ENCODE assay signal across 25 cellular contexts in genomic region chr12:31634620-31635019, GRCh38. TPM values are rescaled to one million over a fixed set of nuclear protein-coding genes. Genes with fewer than 3 reads are reported as not detected.
DNase-seq lines count a peak whose midpoint lies in the region; ATAC-seq and TF ChIP-seq lines count a peak whose summit lies in the region.
"Had no signal": no experiment of that assay in that cellular context is flagged by ENCODE, and none has a peak within 500 bp of the region (broad histone marks: within the 10 kb centered on the region; RNA-seq: fewer than 3 reads in every experiment).

No MANE protein-coding gene starts in this region.

- intact Hi-C loops in head of caudate nucleus (cut with DNase I): no loop called here

- no peak overlapping the region for H3K14ac ChIP-seq in H9 (ENCODE audit: insufficient read depth, low read length)
- H3K14ac ChIP-seq in trophoblast cell (ENCODE audit: low read length): no peak overlapping the region

- no peaks in the 10 kb centered on the region for H3K27me3 ChIP-seq in H9 (ENCODE audit: insufficient read depth, low read length)
- H3K27me3 ChIP-seq in OCI-LY1 (ENCODE audit: insufficient read depth, low read length): no peaks in the 10 kb centered on the region
- H3K27me3 ChIP-seq in trophoblast cell (ENCODE audit: insufficient read depth, low read length): no peaks in the 10 kb centered on the region
- H3K27me3 ChIP-seq: BE2C, BLaER1 had no signal

- H3K18ac ChIP-seq in H9 (ENCODE audit: insufficient read length, low read depth, low read length) (no peak overlapping the region), trophoblast cell (ENCODE audit: low read length) (no peak overlapping the region)

- H4K5ac ChIP-seq in H9 (ENCODE audit: insufficient read length, low read depth, low read length): no peak overlapping the region

- H4K91ac ChIP-seq in H9 (ENCODE audit: insufficient read length, low read depth, low read length) (no peak overlapping the region), trophoblast cell (ENCODE audit: low read depth, low read length) (no peak overlapping the region)

- no peak overlapping the region for H3T11ph ChIP-seq in H9 (ENCODE audit: low read length)

- no peaks in the 10 kb centered on the region for H3K23me2 ChIP-seq in H9 (ENCODE audit: insufficient read length, low read depth, low read length, poor library complexity, severe bottlenecking)

- no peaks in the 10 kb centered on the region for H3K9me2 ChIP-seq in OCI-LY1 (ENCODE audit: low read depth, low read length)

- H3K36me3 Mint-ChIP-seq in H9 (ENCODE audit: insufficient read depth in 1 of 3, low read depth in 3 of 3): no peaks in the 10 kb centered on the region
- H3K36me3 Mint-ChIP-seq in stimulated activated memory B cell treated with anti-CD40 and anti-IgM and Interleukin-4, amounts not matched to agents 10 μg/mL and 1 μg/mL and 100 μg/mL, for 72 hours: no peaks in the 10 kb centered on the region
- H3K36me3 Mint-ChIP-seq: CD14-positive monocyte; CD4-positive, alpha-beta memory T cell; CD4-positive, CD25-positive, alpha-beta regulatory T cell; CD8-positive, alpha-beta memory T cell had no signal

- no peaks in the 10 kb centered on the region; the same call in 1 of the 2 replicates for H3K27me3 Mint-ChIP-seq in H9 (ENCODE audit: low read depth)
- no peaks in the 10 kb centered on the region for H3K27me3 Mint-ChIP-seq in stimulated activated memory B cell treated with anti-CD40 and anti-IgM and Interleukin-4, amounts not matched to agents 10 μg/mL and 1 μg/mL and 100 μg/mL, for 72 hours
- H3K27me3 Mint-ChIP-seq: CD4-positive, CD25-positive, alpha-beta regulatory T cell had no signal

- H3K9me3 ChIP-seq in H9 (ENCODE audit: control insufficient read depth, low read depth, low read length) (no peaks in the 10 kb centered on the region), OCI-LY1 (ENCODE audit: low read length) (no peaks in the 10 kb centered on the region), trophoblast cell (ENCODE audit: insufficient read depth, low read depth, low read length) (no peaks in the 10 kb centered on the region)
- H3K9me3 ChIP-seq: BE2C, BLaER1 had no signal

- H3K79me1 ChIP-seq in H9 (ENCODE audit: insufficient read depth, low read depth, low read length, poor library complexity, severe bottlenecking): no peaks in the 10 kb centered on the region
- no peaks in the 10 kb centered on the region for H3K79me1 ChIP-seq in trophoblast cell (ENCODE audit: low read length)

- H2BK12ac ChIP-seq in H9 (ENCODE audit: insufficient read length, low read depth, low read length) (no peak overlapping the region), trophoblast cell (ENCODE audit: low read length) (no peak overlapping the region)

- H2BK20ac ChIP-seq in H9 (ENCODE audit: low read depth, low read length, poor library complexity, severe bottlenecking): no peak overlapping the region

- H3K27ac Mint-ChIP-seq in H9: peak overlapping the region in 2 of 3 experiments; percentile 14 to 93; a peak in 2 of 7 replicates
- H3K27ac Mint-ChIP-seq in stimulated activated memory B cell treated with anti-CD40 and anti-IgM and Interleukin-4, amounts not matched to agents 10 μg/mL and 1 μg/mL and 100 μg/mL, for 72 hours: peak overlapping the region; percentile 65
- H3K27ac Mint-ChIP-seq: CD4-positive, alpha-beta memory T cell had no signal

- H3K4me3 ChIP-seq in OCI-LY1 (ENCODE audit: low read depth, low read length, poor library complexity, severe bottlenecking) (no peak overlapping the region), trophoblast cell (ENCODE audit: low read depth, low read length) (no peak overlapping the region)
- H3K4me3 ChIP-seq: BLaER1, GM12878 had no signal

- no peak overlapping the region for H2BK15ac ChIP-seq in H9 (ENCODE audit: low read depth, low read length)

- H2BK5ac ChIP-seq in H9 (ENCODE audit: insufficient read length, low read length) (no peak overlapping the region), trophoblast cell (ENCODE audit: low read depth, low read length, poor library complexity) (no peak overlapping the region)

- no peaks in the 10 kb centered on the region for H3K4me1 ChIP-seq in H9 (ENCODE audit: insufficient read depth, low read length)
- H3K4me1 ChIP-seq in OCI-LY1 (ENCODE audit: insufficient read depth, low read length, severe bottlenecking): peaks cover 43% of the 10 kb centered on the region
- H3K4me1 ChIP-seq in trophoblast cell (ENCODE audit: control insufficient read depth in 1 of 2, insufficient read depth in 2 of 2, low read length in 2 of 2): no peaks in the 10 kb centered on the region
- H3K4me1 ChIP-seq: BE2C had no signal

- TF ChIP-seq CTCF in H9 (conservative IDR thresholded peaks at IDR 0.05) (no peak), OCI-LY1 (IDR thresholded peaks at IDR 0.05; ENCODE audit: low read length) (no peak)

- H3K36me3 ChIP-seq in OCI-LY1 (ENCODE audit: insufficient read depth, low read length): no peaks in the 10 kb centered on the region
- no peaks in the 10 kb centered on the region for H3K36me3 ChIP-seq in trophoblast cell (ENCODE audit: control insufficient read depth in 1 of 2, insufficient read depth in 2 of 2, low read length in 2 of 2)
- H3K36me3 ChIP-seq: BLaER1 had no signal

- H3K9me3 Mint-ChIP-seq in H9: no peaks in the 10 kb centered on the region
- H3K9me3 Mint-ChIP-seq in stimulated activated memory B cell treated with anti-CD40 and anti-IgM and Interleukin-4, amounts not matched to agents 10 μg/mL and 1 μg/mL and 100 μg/mL, for 72 hours: no peaks in the 10 kb centered on the region
- H3K9me3 Mint-ChIP-seq: CD4-positive, alpha-beta memory T cell; CD8-positive, alpha-beta memory T cell had no signal

- no peak overlapping the region for H4K8ac ChIP-seq in H9 (replicated peaks; ENCODE audit: insufficient read length, low read depth, low read length)
- H4K8ac ChIP-seq in trophoblast cell (ENCODE audit: low read depth, low read length): no peak overlapping the region

- H2AFZ ChIP-seq in H9 (ENCODE audit: low read length): no peak overlapping the region
- 0 out of 2 replicates have a peak overlapping the region, but pooled peaks have one; percentile 28 for H2AFZ ChIP-seq in OCI-LY1 (ENCODE audit: low read length)
- no peak overlapping the region for H2AFZ ChIP-seq in trophoblast cell (ENCODE audit: insufficient read depth, low read length, poor library complexity)

- H3K27ac ChIP-seq in H9 (ENCODE audit: insufficient read length, low read depth, low read length) (no peak overlapping the region), OCI-LY1 (ENCODE audit: low read depth, low read length, poor library complexity, severe bottlenecking) (peak overlapping the region; percentile 91), trophoblast cell (ENCODE audit: low read depth, low read length) (no peak overlapping the region)
- H3K27ac ChIP-seq: BLaER1 had no signal

- H4K20me1 ChIP-seq in H9 (ENCODE audit: control insufficient read depth, insufficient read depth, insufficient read length): no peaks in the 10 kb centered on the region
- H4K20me1 ChIP-seq in OCI-LY1 (ENCODE audit: insufficient read depth, low read length): no peaks in the 10 kb centered on the region
- H4K20me1 ChIP-seq: BLaER1 had no signal

- H3F3A ChIP-seq in OCI-LY1 (ENCODE audit: insufficient read depth, low read length): no peaks in the 10 kb centered on the region

- no peak overlapping the region for H3K56ac ChIP-seq in H9 (ENCODE audit: insufficient read length, low read depth, low read length)

- WGBS in H9 (ENCODE audit: extremely low coverage, insufficient read length, low lambda C conversion rate): no CpG with 5 or more reads among the region's 1 CpG
- no CpG with 5 or more reads among the region's 1 CpG for WGBS in trophoblast cell (ENCODE audit: extremely low coverage, insufficient coverage, insufficient read length)

- H2BK120ac ChIP-seq in H9 (ENCODE audit: low read depth, low read length, poor library complexity, severe bottlenecking) (no peak overlapping the region), trophoblast cell (ENCODE audit: insufficient read depth, low read length, poor library complexity) (no peak overlapping the region)

- H3K9ac ChIP-seq in H9 (ENCODE audit: extremely low read depth, insufficient read length, low read length): no peak overlapping the region
- no peak overlapping the region for H3K9ac ChIP-seq in OCI-LY1 (ENCODE audit: low read length)
- H3K9ac ChIP-seq in trophoblast cell (ENCODE audit: low read length): no peak overlapping the region
- H3K9ac ChIP-seq: BLaER1 had no signal

- no peak overlapping the region for H3K4me3 Mint-ChIP-seq in H9
- H3K4me3 Mint-ChIP-seq in stimulated activated memory B cell treated with anti-CD40 and anti-IgM and Interleukin-4, amounts not matched to agents 10 μg/mL and 1 μg/mL and 100 μg/mL, for 72 hours: no peak overlapping the region
- H3K4me3 Mint-ChIP-seq: CD4-positive, alpha-beta memory T cell; CD4-positive, CD25-positive, alpha-beta regulatory T cell; CD8-positive, alpha-beta memory T cell had no signal

- H2AK5ac ChIP-seq in H9 (ENCODE audit: insufficient read length, low read length): no peak overlapping the region
- H2AK5ac ChIP-seq in trophoblast cell (ENCODE audit: low read length): no peak overlapping the region

- no peak overlapping the region for H3K4ac ChIP-seq in H9 (ENCODE audit: low read depth, low read length)
- no peak overlapping the region for H3K4ac ChIP-seq in trophoblast cell (ENCODE audit: low read depth, low read length)

- no peak for ATAC-seq in stimulated activated memory B cell treated with anti-CD40 and anti-IgM and Interleukin-4, amounts not matched to agents 10 μg/mL and 1 μg/mL and 100 μg/mL, for 72 hours
- ATAC-seq in GM19455 (IDR thresholded peaks at IDR 0.05; ENCODE audit: unreplicated experiment): no peak
- ATAC-seq: GM12878 had no signal

- no peak overlapping the region for H4K12ac ChIP-seq in trophoblast cell (ENCODE audit: low read depth, low read length)

- H3K79me2 ChIP-seq in H9 (ENCODE audit: insufficient read depth, low read length): no peaks in the 10 kb centered on the region
- H3K79me2 ChIP-seq in OCI-LY1 (ENCODE audit: insufficient read depth, low read length): no peaks in the 10 kb centered on the region
- H3K79me2 ChIP-seq in trophoblast cell (ENCODE audit: control insufficient read depth, insufficient read depth, low read length, poor library complexity): no peaks in the 10 kb centered on the region

- H3K4me1 Mint-ChIP-seq in H9: peaks cover 4 to 6% of the 10 kb centered on the region in 2 experiments; a peak in 3 of 4 replicates
- H3K4me1 Mint-ChIP-seq in stimulated activated memory B cell treated with anti-CD40 and anti-IgM and Interleukin-4, amounts not matched to agents 10 μg/mL and 1 μg/mL and 100 μg/mL, for 72 hours: peaks cover 47% of the 10 kb centered on the region

- H3K23ac ChIP-seq in H9 (ENCODE audit: insufficient read length, low read depth, low read length) (no peak overlapping the region), trophoblast cell (ENCODE audit: low read length) (no peak overlapping the region)

- H3K4me2 ChIP-seq in H9 (ENCODE audit: insufficient read depth, insufficient read length, low read length) (no peak overlapping the region), OCI-LY1 (ENCODE audit: low read length) (no peak overlapping the region), trophoblast cell (ENCODE audit: low read length) (no peak overlapping the region)
- H3K4me2 ChIP-seq: BLaER1 had no signal

- DNase-seq in H9 (no peak), ACHN (no peak), trophoblast cell (no peak), head of caudate nucleus (no peak)
- DNase-seq: 8988T; AML-193; BE2C; C1 segment of cervical spinal cord; CD4-positive, alpha-beta memory T cell; CD4-positive, CD25-positive, alpha-beta regulatory T cell; CD8-positive, alpha-beta memory T cell; COR-L47; DMS 273 treated with DMSO at 0.1 percent for 48 hours; DMS153; DMS53; DMS79; DND-41; EL; GDM1 had no signal

- in situ Hi-C loops in ACHN (cut with HindIII; ENCODE audit: low pct_ligation_motif_present, low pct_unique_long_range_greater_than_20kb, low sequenced_read_pairs): no loop called here

RNA-seq across cellular contexts. Expression of gene ETFBKMT, which starts 24.9 kb away (rescaled TPM):
- 0.81 and 1.4 TPM in 2 replicates for total RNA-seq in H9 (2021)
- 0.56 and 0.82 TPM in 2 replicates for polyA plus RNA-seq in trophoblast cell (2013)

RNA-seq across cellular contexts. Expression of gene DENND5B, which starts 43.7 kb away (rescaled TPM):
- 13.4 and 14.2 TPM in 2 replicates for total RNA-seq in H9 (2021)
- polyA plus RNA-seq in trophoblast cell (2013): 10.0 and 10.1 TPM in 2 replicates
- total RNA-seq: CD4-positive, alpha-beta memory T cell had no signal
- polyA plus RNA-seq: CD8-positive, alpha-beta memory T cell had no signal
